Comparison of ENCODE assay signal across 13 cellular contexts in genomic region chr18:49664086-49664890, GRCh38.
DNase-seq lines count a peak whose midpoint lies in the region; ATAC-seq lines count a peak whose summit lies in the region.
"Had no signal": no experiment of that assay in that cellular context is flagged by ENCODE, and none has a peak within 500 bp of the region (broad histone marks: within the 10 kb centered on the region; RNA-seq: fewer than 3 reads in every experiment).

No MANE protein-coding gene starts in this region.

- H3K23ac ChIP-seq in neuronal stem cell (ENCODE audit: low read depth, low read length, poor library complexity): no peak overlapping the region

- H3K4me1 ChIP-seq in neuronal stem cell (ENCODE audit: control insufficient read depth in 2 of 2, insufficient read depth in 1 of 2, low read depth in 1 of 2, low read length in 2 of 2): peaks cover 19 to 20% of the 10 kb centered on the region in 2 donors

- ATAC-seq in GM21723 (IDR thresholded peaks at IDR 0.05; ENCODE audit: unreplicated experiment): no peak
- no peak for ATAC-seq in GM18517 (IDR thresholded peaks at IDR 0.05; ENCODE audit: unreplicated experiment)

- no peak overlapping the region for H4K8ac ChIP-seq in neuronal stem cell (ENCODE audit: low read depth, low read length)

- no peak overlapping the region for H3K9ac ChIP-seq in neuronal stem cell (ENCODE audit: low read depth, low read length, poor library complexity)

- H3K79me1 ChIP-seq in neuronal stem cell (ENCODE audit: low read depth, low read length): peaks cover 2% of the 10 kb centered on the region

- H3K14ac ChIP-seq in neuronal stem cell (ENCODE audit: low read length): no peak overlapping the region

- WGBS in neuronal stem cell (ENCODE audit: extremely low coverage in 2 of 2, insufficient read length in 2 of 2, insufficient replicate concordance in 1 of 2), 2 donors: no CpG with 5 or more reads among the region's 12 CpGs

- no peak overlapping the region for H3K4ac ChIP-seq in neuronal stem cell (ENCODE audit: low read length)

- H3K27ac ChIP-seq in neuronal stem cell (replicated peaks; ENCODE audit: low read length): no peak overlapping the region

- H2BK12ac ChIP-seq in neuronal stem cell (ENCODE audit: low read length): no peak overlapping the region

- no peaks in the 10 kb centered on the region for H3K36me3 ChIP-seq in neuronal stem cell (replicated peaks in 1 of 2; ENCODE audit: control insufficient read depth in 2 of 2, insufficient read depth in 2 of 2, low read length in 2 of 2)

- no peaks in the 10 kb centered on the region for H3K27me3 ChIP-seq in neuronal stem cell (ENCODE audit: control insufficient read depth in 3 of 3, insufficient read depth in 3 of 3, low read depth in 1 of 3, low read length in 3 of 3)

- H2BK5ac ChIP-seq in neuronal stem cell (ENCODE audit: low read length): no peak overlapping the region

- H2AFZ ChIP-seq in neuronal stem cell (ENCODE audit: low read length): peak overlapping the region; percentile 74

- H2AK5ac ChIP-seq in neuronal stem cell (ENCODE audit: low read depth, low read length): no peak overlapping the region

- H2BK120ac ChIP-seq in neuronal stem cell (ENCODE audit: low read depth, low read length): no peak overlapping the region

- DNase-seq in COR-L47 (lab: John Stamatoyannopoulos, UW) (peak; percentile 46), NCI-H748 (lab: John Stamatoyannopoulos, UW; ENCODE audit: unreplicated experiment) (peak; percentile 90), glomerular endothelial cell (ENCODE audit: extremely low read depth, low read depth, low spot score) (peak; percentile 86), neuronal stem cell (ENCODE audit: low spot score) (no peak), putamen (ENCODE audit: low spot score) (no peak), activated T-cell treated with anti-CD3 and anti-CD28 coated beads for 4 hours (no peak)
- DNase-seq: activated B cell treated with CpG ODN at 0.5 μM for 24 hours; kidney; NCI-H187; NK-92 treated with Interleukin-12 subunit alpha and Interleukin-12 subunit beta, amount 100 ng/mL, for 24 hours had no signal

- no peak overlapping the region for H3K4me2 ChIP-seq in neuronal stem cell (ENCODE audit: insufficient read depth, low read length, poor library complexity, severe bottlenecking)

- H2BK15ac ChIP-seq in neuronal stem cell (ENCODE audit: low read length): no peak overlapping the region

- no peaks in the 10 kb centered on the region for H3K9me3 ChIP-seq in neuronal stem cell (replicated peaks in 1 of 2; ENCODE audit: control insufficient read depth in 2 of 2, insufficient read depth in 1 of 2, low read depth in 1 of 2, low read length in 2 of 2)

- peak overlapping the region; percentile 69 for H3K18ac ChIP-seq in neuronal stem cell (ENCODE audit: low read length)

- H4K91ac ChIP-seq in neuronal stem cell (ENCODE audit: low read depth, low read length, poor library complexity): no peak overlapping the region

- H3K4me3 ChIP-seq in neuronal stem cell (ENCODE audit: low read length in 2 of 2): no peak overlapping the region
- H3K4me3 ChIP-seq: coronary artery had no signal

Comparison
In these comparisons a context has a peak if more than half of its experiments do, and no peak if none do; other contexts are left out.
1. DNase-seq: peak in COR-L47 (single experiment), NCI-H748 (single experiment) and glomerular endothelial cell (single experiment); none in neuronal stem cell (single experiment), putamen (single experiment) and activated T-cell treated with anti-CD3 and anti-CD28 coated beads for 4 hours (single experiment).